8 cellular contexts compared by ENCODE assay signal in genomic region chr16:30934827-30935557, GRCh38. TPM values are rescaled to one million over a fixed set of nuclear protein-coding genes. Genes with fewer than 3 reads are reported as not detected.
A peak's percentile ranks its signal among the peaks of the same experiment; 100 is the strongest.
DNase-seq lines count a peak whose midpoint lies in the region; ATAC-seq and TF ChIP-seq lines count a peak whose summit lies in the region.

No MANE protein-coding gene starts in this region.

- POLR2A ChIA-PET in CD8-positive, alpha-beta memory T cell (lab: Charles Lee), result interaction anchor here (0.6 kb wide), 1 partner anchor 183 kb away, joined by 3 read pairs; the partner anchor contains the start of gene KAT8
- POLR2A ChIA-PET in HEK293 (lab: Yijun Ruan, JAX), result interaction anchor here (0.6 to 1.1 kb wide), 2 partner anchors 26 to 89 kb away, joined by 3 read pairs; no protein-coding TSS in a partner anchor

- no peaks in the 10 kb centered on the region for H3K9me3 ChIP-seq in CD8-positive, alpha-beta memory T cell (ENCODE audit: low read length)
- H3K9me3 ChIP-seq in HEK293 (ENCODE audit: control insufficient read depth, insufficient read depth, low read depth, low read length), result no peaks in the 10 kb centered on the region
- no peaks in the 10 kb centered on the region for H3K9me3 ChIP-seq in neural cell (ENCODE audit: low read length)

- TF ChIP-seq CTCF in HEK293 (tag by site-specific recombination; IDR thresholded peaks at IDR 0.05) (peak; percentile 82), endothelial cell (IDR thresholded peaks at IDR 0.05; ENCODE audit: unreplicated experiment) (peak; percentile 31), neural cell (IDR thresholded peaks at IDR 0.05; ENCODE audit: poor library complexity, severe bottlenecking) (peak; percentile 41)

- peak in 1 of 5 donors; percentile 23 for DNase-seq in CD8-positive, alpha-beta memory T cell
- peak; percentile 63 for DNase-seq in SIG-M5 treated with dmso at 0.1 percent for 504 hours (lab: John Stamatoyannopoulos, UW; ENCODE audit: unreplicated experiment)
- DNase-seq in endothelial cell (ENCODE audit: low spot score), result peak; percentile 81
- DNase-seq in activated gamma-delta T cell treated with Interleukin-2 at 50 U/mL for 16 hours, result no peak

- H3K36me3 ChIP-seq in CD8-positive, alpha-beta memory T cell (ENCODE audit: insufficient read depth, low read length), result peaks cover 4% of the 10 kb centered on the region
- H3K36me3 ChIP-seq in HEK293 (ENCODE audit: control insufficient read depth in 2 of 2, insufficient read depth in 1 of 2, low read length in 2 of 2), result peaks cover 15 to 81% of the 10 kb centered on the region in 2 experiments; a peak in 2 of 3 replicates
- no peaks in the 10 kb centered on the region for H3K36me3 ChIP-seq in neural cell (ENCODE audit: insufficient read depth, low read length)

- peaks cover 5% of the 10 kb centered on the region for H3K4me1 ChIP-seq in CD8-positive, alpha-beta memory T cell (ENCODE audit: insufficient read depth, low read length)
- no peaks in the 10 kb centered on the region for H3K4me1 ChIP-seq in HEK293 (ENCODE audit: control insufficient read depth, insufficient read depth, low read length)

- no peak overlapping the region for H3K4me3 Mint-ChIP-seq in CD8-positive, alpha-beta memory T cell
- peak overlapping the region; percentile 82 for H3K4me3 Mint-ChIP-seq in endothelial cell (ENCODE audit: unreplicated experiment)

- H3K4me3 ChIP-seq in CD8-positive, alpha-beta memory T cell (ENCODE audit: low read length), result no peak overlapping the region
- H3K4me3 ChIP-seq in HEK293 (ENCODE audit: low read depth, low read length) (no peak overlapping the region), neural cell (ENCODE audit: low read length) (no peak overlapping the region)

- peaks cover 12 to 23% (median 12%) of the 10 kb centered on the region in 3 donors for H3K4me1 Mint-ChIP-seq in CD8-positive, alpha-beta memory T cell
- H3K4me1 Mint-ChIP-seq in endothelial cell (ENCODE audit: unreplicated experiment), result peaks cover 21% of the 10 kb centered on the region

- H3K9me2 ChIP-seq in neural cell (ENCODE audit: insufficient read depth, low read length), result no peaks in the 10 kb centered on the region

- no peaks in the 10 kb centered on the region for H3K27me3 Mint-ChIP-seq in CD8-positive, alpha-beta memory T cell
- peaks cover 24% of the 10 kb centered on the region for H3K27me3 Mint-ChIP-seq in endothelial cell (ENCODE audit: unreplicated experiment)

- no peak for ATAC-seq in GM18517 (IDR thresholded peaks at IDR 0.05; ENCODE audit: unreplicated experiment)
- ATAC-seq in HG02759 (IDR thresholded peaks at IDR 0.05; ENCODE audit: unreplicated experiment), result no peak

- peak; percentile 31 for TF ChIP-seq RAD21 in neural cell (conservative IDR thresholded peaks at IDR 0.05)

- H3K4me2 ChIP-seq in neural cell (ENCODE audit: low read length), result no peak overlapping the region

- peak overlapping the region in 5 of 8 donors; percentile 15 to 79 (median 24) for H3K27ac Mint-ChIP-seq in CD8-positive, alpha-beta memory T cell
- peak overlapping the region; percentile 91 for H3K27ac Mint-ChIP-seq in endothelial cell (ENCODE audit: unreplicated experiment)

- H3K9ac ChIP-seq in neural cell (ENCODE audit: low read length), result no peak overlapping the region

- peaks cover 3% of the 10 kb centered on the region for H4K20me1 ChIP-seq in neural cell (ENCODE audit: insufficient read depth)

- H3F3A ChIP-seq in neural cell (ENCODE audit: insufficient read depth, low read length, poor library complexity, severe bottlenecking), result no peaks in the 10 kb centered on the region

- no peak overlapping the region for H3K27ac ChIP-seq in CD8-positive, alpha-beta memory T cell (ENCODE audit: low read depth, low read length)
- H3K27ac ChIP-seq in HEK293 (ENCODE audit: extremely low read depth, low read depth, low read length) (no peak overlapping the region), neural cell (ENCODE audit: low read length) (no peak overlapping the region)

- CTCF ChIA-PET in CD8-positive, alpha-beta memory T cell (lab: Charles Lee), result interaction anchor here (1.0 to 2.1 kb wide), 5 partner anchors 8 to 91 kb away, joined by 3 to 6 read pairs (median 4); no protein-coding TSS in a partner anchor
- CTCF ChIA-PET in HEK293 (lab: Yijun Ruan, JAX), result interaction anchor here (0.6 to 3.8 kb wide), 22 partner anchors 7 to 935 kb away, joined by 3 to 26 read pairs (median 4); partner anchors contain the start of gene HSD3B7

- no peaks in the 10 kb centered on the region for H3K79me2 ChIP-seq in neural cell (replicated peaks; ENCODE audit: insufficient read depth, low read length)

- no peaks in the 10 kb centered on the region for H3K9me3 Mint-ChIP-seq in CD8-positive, alpha-beta memory T cell
- H3K9me3 Mint-ChIP-seq in endothelial cell (ENCODE audit: unreplicated experiment), result no peaks in the 10 kb centered on the region

- H2AFZ ChIP-seq in neural cell (ENCODE audit: low read depth, low read length), result no peak overlapping the region

- H3K27me3 ChIP-seq in CD8-positive, alpha-beta memory T cell (ENCODE audit: insufficient read depth, low read length, poor library complexity, severe bottlenecking), result no peaks in the 10 kb centered on the region
- H3K27me3 ChIP-seq in neural cell (ENCODE audit: insufficient read depth, low read depth, low read length), result no peaks in the 10 kb centered on the region

- TF ChIP-seq EP300 in neural cell (conservative IDR thresholded peaks at IDR 0.05; ENCODE audit: poor library complexity, severe bottlenecking), result no peak

- H3K36me3 Mint-ChIP-seq in CD8-positive, alpha-beta memory T cell, result peaks cover 0 to 33% (median 8%) of the 10 kb centered on the region in 3 donors
- H3K36me3 Mint-ChIP-seq in endothelial cell (ENCODE audit: low read depth, unreplicated experiment), result peaks cover 53% of the 10 kb centered on the region

TF ChIP-seq in HEK293, 187 proteins besides CTCF, POLR2A, EP300 and RAD21 (continues in another document):
- TF ChIP-seq ZBTB17 (tag by site-specific recombination; IDR thresholded peaks at IDR 0.05) (peak; percentile 75), ATF2 (tag by site-specific recombination; IDR thresholded peaks at IDR 0.05; ENCODE audit: low read depth) (0 out of 2 replicates have a peak, but pooled peaks have one; percentile 7), GLI4 (tag by site-specific recombination; IDR thresholded peaks at IDR 0.05) (no peak), ZNF248 (tag by site-specific recombination; IDR thresholded peaks at IDR 0.05) (no peak), FEZF1 (tag by site-specific recombination; IDR thresholded peaks at IDR 0.05) (no peak), PRDM1 (tag by site-specific recombination; IDR thresholded peaks at IDR 0.05) (peak; percentile 86)

TF ChIP-seq in neural cell, 6 proteins besides CTCF, POLR2A, EP300 and RAD21:
- TF ChIP-seq SMC3 (conservative IDR thresholded peaks at IDR 0.05; ENCODE audit: poor library complexity), result peak; percentile 31
- TF ChIP-seq POLR2AphosphoS5 (IDR thresholded peaks at IDR 0.05), result no peak
- TF ChIP-seq EZH2 (IDR thresholded peaks at IDR 0.05; ENCODE audit: borderline replicate concordance, insufficient read depth, low read length, poor library complexity, severe bottlenecking), result no peak

RNA-seq across cellular contexts. Expression of gene FBXL19, which starts 11.6 kb away (rescaled TPM):
- 10 to 100 TPM; 28.7 to 29.2 TPM for total RNA-seq in CD8-positive, alpha-beta memory T cell
- polyA plus RNA-seq in CD8-positive, alpha-beta memory T cell, result 0.25 TPM
- total RNA-seq in endothelial cell (ENCODE audit: unreplicated experiment), result 117 TPM
- 99.6 and 124 TPM in 2 replicates for polyA plus RNA-seq in neural cell
- 122 and 157 TPM in 2 replicates for polyA minus RNA-seq in neural cell

RNA-seq across cellular contexts. Expression of gene ORAI3, which starts 13.9 kb away (rescaled TPM):
- total RNA-seq in CD8-positive, alpha-beta memory T cell, result 1 to 10 TPM; 8.5 to 8.8 TPM
- polyA plus RNA-seq in CD8-positive, alpha-beta memory T cell, result 25.8 TPM
- total RNA-seq in endothelial cell (ENCODE audit: unreplicated experiment), result 42.9 TPM
- polyA plus RNA-seq in neural cell, result 5.7 and 7.3 TPM in 2 replicates
- 5.8 and 6.5 TPM in 2 replicates for polyA minus RNA-seq in neural cell

RNA-seq across cellular contexts. Expression of gene SETD1A, which starts 22.6 kb away (rescaled TPM):
- total RNA-seq in CD8-positive, alpha-beta memory T cell, result 10 to 100 TPM; 24.7 to 28.8 TPM
- polyA plus RNA-seq in CD8-positive, alpha-beta memory T cell, result 2.6 TPM
- total RNA-seq in endothelial cell (ENCODE audit: unreplicated experiment), result 23.4 TPM
- polyA plus RNA-seq in neural cell, result 1.4 and 3.3 TPM in 2 replicates
- polyA minus RNA-seq in neural cell, result 3.9 and 13.7 TPM in 2 replicates

RNA-seq across cellular contexts. Expression of gene CTF1, which starts 38.6 kb away (rescaled TPM):
- total RNA-seq in CD8-positive, alpha-beta memory T cell, result under 1 TPM in 1 of 2 experiments, not detected in 1; 0.33 TPM
- not detected for polyA plus RNA-seq in CD8-positive, alpha-beta memory T cell
- 3.4 TPM for total RNA-seq in endothelial cell (ENCODE audit: unreplicated experiment)
- not detected in 2 replicates for polyA plus RNA-seq in neural cell
- not detected in 2 replicates for polyA minus RNA-seq in neural cell

RNA-seq across cellular contexts. Expression of gene BCL7C, which starts 41.1 kb away (rescaled TPM):
- 10 to 100 TPM; 31.7 to 35.0 TPM for total RNA-seq in CD8-positive, alpha-beta memory T cell
- polyA plus RNA-seq in CD8-positive, alpha-beta memory T cell, result 52.3 TPM
- total RNA-seq in endothelial cell (ENCODE audit: unreplicated experiment), result 53.9 TPM
- 39.2 and 44.9 TPM in 2 replicates for polyA plus RNA-seq in neural cell
- 43.1 and 44.2 TPM in 2 replicates for polyA minus RNA-seq in neural cell

Comparison
In these comparisons a context has a peak if more than half of its experiments do, and no peak if none do; other contexts are left out.
1. CTCF ChIP-seq: peak in every context shown above with its lines; median percentile 82 in HEK293; 41 in neural cell; 31 in endothelial cell.